In genomic region chr6:74356385-74356784, GRCh38 we compare ENCODE assay signal across 24 cellular contexts.
DNase-seq lines count a peak whose midpoint lies in the region; ATAC-seq, FAIRE-seq and TF ChIP-seq lines count a peak whose summit lies in the region.
"Had no signal": no experiment of that assay in that cellular context is flagged by ENCODE, and none has a peak within 500 bp of the region (broad histone marks: within the 10 kb centered on the region; RNA-seq: fewer than 3 reads in every experiment).

No MANE protein-coding gene starts in this region.

- ATAC-seq in Right ventricle myocardium inferior (no peak), GM18858 (IDR thresholded peaks at IDR 0.05; ENCODE audit: unreplicated experiment) (no peak)
- ATAC-seq: K562, left ventricle myocardium superior, Panc1, T-cell, upper lobe of right lung had no signal

- H3K9ac ChIP-seq in HUES6 (ENCODE audit: low read length), result no peak overlapping the region

- TF ChIP-seq CTCF in AG10803 (conservative IDR thresholded peaks at IDR 0.05; ENCODE audit: low read length) (no peak), bronchial epithelial cell (IDR thresholded peaks at IDR 0.05; ENCODE audit: insufficient read depth, low read length, severe bottlenecking) (no peak)

- H3K9me3 ChIP-seq in HUES6 (ENCODE audit: control insufficient read depth, insufficient read depth, low read depth, low read length), result no peaks in the 10 kb centered on the region
- H3K9me3 ChIP-seq: sigmoid colon, stomach, upper lobe of right lung had no signal

- peak overlapping the region; percentile 53; the same call in 1 of the 2 replicates for H3K27ac ChIP-seq in HUES6 (ENCODE audit: low read depth, low read length)
- H3K27ac ChIP-seq: sigmoid colon, stomach, upper lobe of right lung had no signal

- no peak overlapping the region for H3K4me3 ChIP-seq in AG10803 (ENCODE audit: low read length)
- no peak overlapping the region for H3K4me3 ChIP-seq in HUES6 (ENCODE audit: low read depth, low read length)
- no peak overlapping the region for H3K4me3 ChIP-seq in bronchial epithelial cell (ENCODE audit: low read depth, low read length)
- H3K4me3 ChIP-seq: K562, sigmoid colon, stomach, upper lobe of right lung had no signal

- peaks cover 3% of the 10 kb centered on the region; the same call in 1 of the 2 replicates for H3K4me1 ChIP-seq in HUES6 (ENCODE audit: control insufficient read depth, insufficient read depth, low read length)
- H3K4me1 ChIP-seq: stomach, upper lobe of right lung had no signal

- intact Hi-C loops in Right ventricle myocardium inferior (cut with DNase I), result no loop called here

- no peaks in the 10 kb centered on the region for H3K27me3 ChIP-seq in HUES6 (ENCODE audit: control insufficient read depth, insufficient read depth, low read length)
- H3K27me3 ChIP-seq in bronchial epithelial cell (ENCODE audit: control insufficient read depth, insufficient read depth, low read length), result no peaks in the 10 kb centered on the region
- H3K27me3 ChIP-seq: sigmoid colon, stomach, upper lobe of right lung had no signal

- H3K36me3 ChIP-seq in HUES6 (ENCODE audit: control insufficient read depth, insufficient read depth, low read length) (no peaks in the 10 kb centered on the region), bronchial epithelial cell (ENCODE audit: control insufficient read depth, insufficient read depth, low read length) (no peaks in the 10 kb centered on the region)
- H3K36me3 ChIP-seq: sigmoid colon, stomach, upper lobe of right lung had no signal

- DNase-seq in AG10803 (ENCODE audit: low read depth) (peak; percentile 35), bronchial epithelial cell (ENCODE audit: low read depth) (peak; percentile 68), kidney tubule cell (ENCODE audit: low spot score) (peak; percentile 9), NCI-H82 treated with DMSO at 0.1 percent for 48 hours (lab: John Stamatoyannopoulos, UW; ENCODE audit: unreplicated experiment) (no peak), Right ventricle myocardium inferior (ENCODE audit: missing footprints) (no peak), NCI-H510A treated with DMSO at 0.1 percent for 48 hours (lab: John Stamatoyannopoulos, UW) (no peak)
- DNase-seq: activated CD4-positive, alpha-beta T cell treated with anti-CD3 and anti-CD28 coated beads, Interleukin-2, amount 50 U/mL, for 4 hours; activated naive CD4-positive, alpha-beta T cell treated with anti-CD3 and anti-CD28 coated beads for 36 hours; activated T-cell treated with anti-CD3 and anti-CD28 coated beads, Interleukin-2, amount 50 U/mL, for 1 hour; aorta; foreskin melanocyte; H9; left ventricle myocardium superior; NCI-H1048; NCI-H2171; NCI-H774; sigmoid colon; stomach; T-cell; upper lobe of right lung had no signal

- no peak for FAIRE-seq in bronchial epithelial cell (lab: Jason Lieb, UNC)
- FAIRE-seq: K562 had no signal

Comparison
In these comparisons a context has a peak if more than half of its experiments do, and no peak if none do; other contexts are left out.
1. DNase-seq: peak in AG10803 (single experiment), bronchial epithelial cell (single experiment) and kidney tubule cell (single experiment); none in NCI-H82 treated with DMSO at 0.1 percent for 48 hours (single experiment), Right ventricle myocardium inferior (single experiment) and NCI-H510A treated with DMSO at 0.1 percent for 48 hours (single experiment).